Comparison of ENCODE assay signal across 24 cellular contexts in genomic region chr4:185878633-185879032, GRCh38.
"Had no signal": no experiment of that assay in that cellular context is flagged by ENCODE, and none has a peak within 500 bp of the region (broad histone marks: within the 10 kb centered on the region; RNA-seq: fewer than 3 reads in every experiment).

No MANE protein-coding gene starts in this region.

- H3K27me3 ChIP-seq: brain microvascular endothelial cell, cardiac muscle cell, Peyer's patch had no signal

- H3K27ac ChIP-seq: brain microvascular endothelial cell, cardiac muscle cell, Peyer's patch, RWPE1 had no signal

- H3K9me3 Mint-ChIP-seq: activated CD4-positive, alpha-beta memory T cell treated with anti-CD3 and anti-CD28 coated beads, Interleukin-2, amount 10 ng/mL, durations not matched to agents 7 days and 5 days; activated T-helper 17 cell treated with anti-CD3 and anti-CD28 coated beads, Interleukin-2, amount 50 U/mL, for 72 hours had no signal

- H3K36me3 Mint-ChIP-seq: activated naive CD8-positive, alpha-beta T cell had no signal

- H3K9me3 ChIP-seq: Peyer's patch had no signal

- H3K4me3 Mint-ChIP-seq: activated CD4-positive, alpha-beta memory T cell treated with anti-CD3 and anti-CD28 coated beads, Interleukin-2, amount 10 ng/mL, durations not matched to agents 7 days and 5 days; activated CD4-positive, alpha-beta T cell treated with anti-CD3 and anti-CD28 coated beads for 36 hours; activated naive CD4-positive, alpha-beta T cell treated with anti-CD3 and anti-CD28 coated beads for 36 hours; activated naive CD8-positive, alpha-beta T cell; activated T-helper 17 cell treated with anti-CD3 and anti-CD28 coated beads, Interleukin-2, amount 50 U/mL, for 72 hours; T-helper 17 cell had no signal

- H3K27me3 Mint-ChIP-seq: activated T-helper 17 cell treated with anti-CD3 and anti-CD28 coated beads, Interleukin-2, amount 50 U/mL, for 72 hours had no signal

- H3K4me1 Mint-ChIP-seq: activated CD4-positive, alpha-beta memory T cell treated with anti-CD3 and anti-CD28 coated beads, Interleukin-2, amount 10 ng/mL, durations not matched to agents 7 days and 5 days; activated CD4-positive, alpha-beta T cell treated with anti-CD3 and anti-CD28 coated beads for 36 hours; activated T-helper 17 cell treated with anti-CD3 and anti-CD28 coated beads, Interleukin-2, amount 50 U/mL, for 72 hours; T-helper 17 cell had no signal

- H3K4me1 ChIP-seq: Peyer's patch had no signal

- H3K27ac Mint-ChIP-seq: activated CD4-positive, alpha-beta memory T cell treated with anti-CD3 and anti-CD28 coated beads, Interleukin-2, amount 10 ng/mL, durations not matched to agents 7 days and 5 days; activated CD4-positive, alpha-beta T cell treated with anti-CD3 and anti-CD28 coated beads for 36 hours; activated naive CD4-positive, alpha-beta T cell treated with anti-CD3 and anti-CD28 coated beads for 36 hours; activated naive CD8-positive, alpha-beta T cell; activated T-helper 17 cell treated with anti-CD3 and anti-CD28 coated beads, Interleukin-2, amount 50 U/mL, for 72 hours; T-helper 17 cell had no signal

- H3K36me3 ChIP-seq: brain microvascular endothelial cell, cardiac muscle cell, Peyer's patch had no signal

- ATAC-seq: activated CD4-positive, alpha-beta T cell treated with anti-CD3 and anti-CD28 coated beads for 36 hours; activated T-helper 17 cell treated with anti-CD3 and anti-CD28 coated beads, Interleukin-2, amount 50 U/mL, for 72 hours; T-helper 17 cell had no signal

- H3K4me3 ChIP-seq: cardiac muscle cell, Peyer's patch had no signal

- DNase-seq: activated CD4-positive, alpha-beta memory T cell treated with anti-CD3 and anti-CD28 coated beads, Interleukin-2, amount 10 ng/mL, durations not matched to agents 7 days and 5 days; activated CD4-positive, alpha-beta T cell treated with anti-CD3 and anti-CD28 coated beads for 36 hours; activated CD4-positive, alpha-beta T cell treated with anti-CD3 and anti-CD28 coated beads, Interleukin-2, amount 50 U/mL, for 1 hour; activated CD4-positive, CD25-positive, alpha-beta regulatory T cell; activated gamma-delta T cell; activated naive CD4-positive, alpha-beta T cell treated with anti-CD3 and anti-CD28 coated beads for 36 hours; activated T-cell treated with anti-CD3 and anti-CD28 coated beads for 4 hours; activated T-cell treated with anti-CD3 and anti-CD28 coated beads, Interleukin-2, amount 50 U/mL, for 48 hours; brain microvascular endothelial cell; KG1; NCI-H1048; NCI-H146; NCI-H187 treated with DMSO at 0.1 percent for 48 hours; NCI-H2081 treated with DMSO at 0.1 percent for 48 hours; NCI-H446; NCI-H524; Peyer's patch; SHP77 treated with DMSO at 0.1 percent for 48 hours; T-helper 17 cell; T-helper 9 cell had no signal
